Comparison of ENCODE assay signal across 1 cellular context in the genomic region with DNA sequence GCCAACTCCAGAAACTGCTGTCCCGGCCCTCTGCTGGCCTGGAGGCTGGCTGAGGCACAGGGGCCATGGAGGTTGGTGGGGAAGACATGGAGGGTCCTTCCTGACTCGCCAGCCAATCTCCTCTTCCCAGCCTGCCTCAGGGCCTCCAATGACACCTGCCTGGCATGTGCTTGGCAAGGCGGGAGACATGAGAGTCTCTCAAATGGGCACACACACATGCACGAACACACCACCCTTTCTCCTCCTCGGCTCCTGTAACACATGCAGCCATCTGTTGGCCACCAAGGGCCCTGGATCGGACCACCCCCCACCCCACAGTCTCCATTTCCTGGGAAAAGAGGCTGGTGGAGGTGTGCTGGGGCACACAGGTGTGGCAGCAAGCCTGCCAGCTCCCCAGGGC.
TF ChIP-seq lines count a peak whose summit lies in the region.

No MANE protein-coding gene starts in this region.

TF ChIP-seq in K562, 482 proteins besides CTCF, POLR2A, EP300 and RAD21 (continued from another document):
- TF ChIP-seq, protein P1, sequence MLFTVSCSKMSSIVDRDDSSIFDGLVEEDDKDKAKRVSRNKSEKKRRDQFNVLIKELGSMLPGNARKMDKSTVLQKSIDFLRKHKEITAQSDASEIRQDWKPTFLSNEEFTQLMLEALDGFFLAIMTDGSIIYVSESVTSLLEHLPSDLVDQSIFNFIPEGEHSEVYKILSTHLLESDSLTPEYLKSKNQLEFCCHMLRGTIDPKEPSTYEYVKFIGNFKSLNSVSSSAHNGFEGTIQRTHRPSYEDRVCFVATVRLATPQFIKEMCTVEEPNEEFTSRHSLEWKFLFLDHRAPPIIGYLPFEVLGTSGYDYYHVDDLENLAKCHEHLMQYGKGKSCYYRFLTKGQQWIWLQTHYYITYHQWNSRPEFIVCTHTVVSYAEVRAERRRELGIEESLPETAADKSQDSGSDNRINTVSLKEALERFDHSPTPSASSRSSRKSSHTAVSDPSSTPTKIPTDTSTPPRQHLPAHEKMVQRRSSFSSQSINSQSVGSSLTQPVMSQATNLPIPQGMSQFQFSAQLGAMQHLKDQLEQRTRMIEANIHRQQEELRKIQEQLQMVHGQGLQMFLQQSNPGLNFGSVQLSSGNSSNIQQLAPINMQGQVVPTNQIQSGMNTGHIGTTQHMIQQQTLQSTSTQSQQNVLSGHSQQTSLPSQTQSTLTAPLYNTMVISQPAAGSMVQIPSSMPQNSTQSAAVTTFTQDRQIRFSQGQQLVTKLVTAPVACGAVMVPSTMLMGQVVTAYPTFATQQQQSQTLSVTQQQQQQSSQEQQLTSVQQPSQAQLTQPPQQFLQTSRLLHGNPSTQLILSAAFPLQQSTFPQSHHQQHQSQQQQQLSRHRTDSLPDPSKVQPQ (CRISPR knock-in tag; IDR thresholded peaks at IDR 0.05; ENCODE audit: borderline replicate concordance): no peak
- TF ChIP-seq KDM5B (IDR thresholded peaks at IDR 0.05; ENCODE audit: insufficient replicate concordance, low read depth, low read length) (peak; percentile 41), HNRNPK (IDR thresholded peaks at IDR 0.05; ENCODE audit: low read depth, low read length, poor library complexity, severe bottlenecking) (no peak), C11orf30 (IDR thresholded peaks at IDR 0.05; ENCODE audit: low read depth) (no peak), HMG20B (CRISPR knock-in tag; IDR thresholded peaks at IDR 0.05) (no peak), TEAD2 (tag; IDR thresholded peaks at IDR 0.05) (no peak), KAT8 (IDR thresholded peaks at IDR 0.05; ENCODE audit: low read depth) (no peak), MXI1 (IDR thresholded peaks at IDR 0.05; ENCODE audit: low read depth, low read length) (no peak), POLR2G (IDR thresholded peaks at IDR 0.05; ENCODE audit: low read depth, low read length) (0 out of 2 replicates have a peak, but pooled peaks have one; percentile 6)
- TF ChIP-seq, protein P2, sequence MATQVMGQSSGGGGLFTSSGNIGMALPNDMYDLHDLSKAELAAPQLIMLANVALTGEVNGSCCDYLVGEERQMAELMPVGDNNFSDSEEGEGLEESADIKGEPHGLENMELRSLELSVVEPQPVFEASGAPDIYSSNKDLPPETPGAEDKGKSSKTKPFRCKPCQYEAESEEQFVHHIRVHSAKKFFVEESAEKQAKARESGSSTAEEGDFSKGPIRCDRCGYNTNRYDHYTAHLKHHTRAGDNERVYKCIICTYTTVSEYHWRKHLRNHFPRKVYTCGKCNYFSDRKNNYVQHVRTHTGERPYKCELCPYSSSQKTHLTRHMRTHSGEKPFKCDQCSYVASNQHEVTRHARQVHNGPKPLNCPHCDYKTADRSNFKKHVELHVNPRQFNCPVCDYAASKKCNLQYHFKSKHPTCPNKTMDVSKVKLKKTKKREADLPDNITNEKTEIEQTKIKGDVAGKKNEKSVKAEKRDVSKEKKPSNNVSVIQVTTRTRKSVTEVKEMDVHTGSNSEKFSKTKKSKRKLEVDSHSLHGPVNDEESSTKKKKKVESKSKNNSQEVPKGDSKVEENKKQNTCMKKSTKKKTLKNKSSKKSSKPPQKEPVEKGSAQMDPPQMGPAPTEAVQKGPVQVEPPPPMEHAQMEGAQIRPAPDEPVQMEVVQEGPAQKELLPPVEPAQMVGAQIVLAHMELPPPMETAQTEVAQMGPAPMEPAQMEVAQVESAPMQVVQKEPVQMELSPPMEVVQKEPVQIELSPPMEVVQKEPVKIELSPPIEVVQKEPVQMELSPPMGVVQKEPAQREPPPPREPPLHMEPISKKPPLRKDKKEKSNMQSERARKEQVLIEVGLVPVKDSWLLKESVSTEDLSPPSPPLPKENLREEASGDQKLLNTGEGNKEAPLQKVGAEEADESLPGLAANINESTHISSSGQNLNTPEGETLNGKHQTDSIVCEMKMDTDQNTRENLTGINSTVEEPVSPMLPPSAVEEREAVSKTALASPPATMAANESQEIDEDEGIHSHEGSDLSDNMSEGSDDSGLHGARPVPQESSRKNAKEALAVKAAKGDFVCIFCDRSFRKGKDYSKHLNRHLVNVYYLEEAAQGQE (CRISPR knock-in tag; IDR thresholded peaks at IDR 0.05; ENCODE audit: low read depth): no peak
